19 cellular contexts compared by ENCODE assay signal in the genomic region with DNA sequence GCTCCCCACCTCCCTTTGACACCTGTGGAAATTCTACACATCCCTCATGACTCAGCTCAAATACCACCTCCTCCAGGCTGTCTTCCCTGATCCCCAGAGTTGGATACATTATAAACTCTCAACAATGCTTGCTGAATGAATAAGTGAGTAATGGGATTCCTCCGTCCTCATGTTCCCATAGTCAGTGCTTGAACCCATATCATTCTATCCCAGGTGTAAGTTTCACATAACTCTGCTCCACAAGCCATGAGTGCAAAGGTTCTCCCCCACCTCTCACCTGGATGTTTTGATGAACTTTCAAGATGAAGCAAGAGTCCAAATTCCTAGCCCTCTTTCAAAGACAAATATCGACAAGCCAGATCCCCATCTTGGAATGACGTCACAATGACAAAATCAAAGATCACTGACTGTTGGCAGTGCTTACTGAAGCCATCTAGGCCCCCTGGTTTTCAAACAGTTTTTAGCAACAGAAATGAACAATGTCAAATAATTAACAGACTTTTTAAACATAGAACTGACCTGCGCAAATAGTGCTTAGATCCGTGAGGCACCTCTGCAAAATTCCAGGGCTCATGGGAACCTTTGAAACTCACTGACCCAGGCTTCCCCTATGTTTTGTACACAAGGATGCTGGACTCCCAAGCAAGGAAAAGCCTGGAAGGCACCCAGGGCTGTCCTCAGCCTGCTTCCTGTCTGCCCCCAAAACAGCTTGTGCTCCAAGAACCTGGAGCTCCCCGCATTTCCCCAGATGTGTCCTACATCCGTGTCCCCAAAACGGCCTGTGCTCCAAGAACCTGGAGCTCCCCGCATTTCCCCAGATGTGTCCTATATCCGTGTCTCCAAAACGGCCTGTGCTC. TPM values are rescaled to one million over a fixed set of nuclear protein-coding genes. Genes with fewer than 3 reads are reported as not detected.
DNase-seq lines count a peak whose midpoint lies in the region; ATAC-seq, FAIRE-seq and TF ChIP-seq lines count a peak whose summit lies in the region.
"Had no signal": no experiment of that assay in that cellular context is flagged by ENCODE, and none has a peak within 500 bp of the region (broad histone marks: within the 10 kb centered on the region; RNA-seq: fewer than 3 reads in every experiment).

No MANE protein-coding gene starts in this region.

- H3K9ac ChIP-seq in SK-N-SH: no peak overlapping the region

- TF ChIP-seq RAD21 in A549 (conservative IDR thresholded peaks at IDR 0.05 in 1 of 2, IDR thresholded peaks at IDR 0.05 in 1 of 2): no peak
- no peak for TF ChIP-seq RAD21 in SK-N-SH (IDR thresholded peaks at IDR 0.05; ENCODE audit: low read length)

- 66% methylated on average over 10 of the region's 11 CpGs for WGBS in A549 (ENCODE audit: missing lambda C conversion rate)
- WGBS in right lobe of liver (ENCODE audit: insufficient coverage, low coverage, low lambda C conversion rate, missing lambda C conversion rate): 61% methylated on average over 10 of the region's 11 CpGs
- 64% methylated on average over 9 of the region's 11 CpGs for WGBS in SK-N-SH (ENCODE audit: low lambda C conversion rate)

- FAIRE-seq in A549 (lab: Jason Lieb, UNC): no peak
- FAIRE-seq: HTR-8/SVneo had no signal

- no peaks in the 10 kb centered on the region for H3K36me3 ChIP-seq in CD8-positive, alpha-beta T cell (ENCODE audit: insufficient read depth, low read length)
- H3K36me3 ChIP-seq in right lobe of liver (no peaks in the 10 kb centered on the region), left ventricle myocardium inferior (no peaks in the 10 kb centered on the region), SK-N-SH (replicated peaks in 1 of 2; ENCODE audit: control insufficient read depth in 1 of 2, insufficient read depth in 2 of 2, low read length in 1 of 2) (no peaks in the 10 kb centered on the region)
- H3K36me3 ChIP-seq: HAP-1 had no signal

- H3K9me3 ChIP-seq in A549 (no peaks in the 10 kb centered on the region), right lobe of liver (no peaks in the 10 kb centered on the region), left ventricle myocardium inferior (replicated peaks) (no peaks in the 10 kb centered on the region), SK-N-SH (no peaks in the 10 kb centered on the region)
- H3K9me3 ChIP-seq in CD8-positive, alpha-beta T cell (ENCODE audit: low read length): no peaks in the 10 kb centered on the region
- H3K9me3 ChIP-seq: HAP-1 had no signal

- H3K4me3 Mint-ChIP-seq in CD8-positive, alpha-beta T cell: no peak overlapping the region
- H3K4me3 Mint-ChIP-seq in dendritic cell treated with granulocyte-macrophage colony-stimulating factor and Interleukin-4, amounts not matched to agents 40 ng/mL and 50 ng/mL, for 4 days: no peak overlapping the region
- H3K4me3 Mint-ChIP-seq in HFFc6: no peak overlapping the region

- no peak overlapping the region for H3K4me3 ChIP-seq in A549
- H3K4me3 ChIP-seq in CD8-positive, alpha-beta T cell (ENCODE audit: low read depth, low read length): no peak overlapping the region
- no peak overlapping the region for H3K4me3 ChIP-seq in right lobe of liver
- H3K4me3 ChIP-seq in left ventricle myocardium inferior: no peak overlapping the region
- no peak overlapping the region for H3K4me3 ChIP-seq in SK-N-SH (ENCODE audit: low read depth in 2 of 2, low read length in 1 of 2)
- H3K4me3 ChIP-seq: HAP-1 had no signal

- H3K4me1 ChIP-seq in A549 (peaks cover 5% of the 10 kb centered on the region; the same call in 2 of the 3 replicates), right lobe of liver (peaks cover 2 to 53% (median 17%) of the 10 kb centered on the region in 4 donors), left ventricle myocardium inferior (peaks cover 43% of the 10 kb centered on the region), SK-N-SH (ENCODE audit: control insufficient read depth in 1 of 2, insufficient read depth in 2 of 2, low read depth in 1 of 2, low read length in 1 of 2) (peaks cover 0 to 11% of the 10 kb centered on the region in 2 experiments; a peak in 1 of 4 replicates)
- H3K4me1 ChIP-seq in CD8-positive, alpha-beta T cell (ENCODE audit: insufficient read depth, low read length): peaks cover 11% of the 10 kb centered on the region
- H3K4me1 ChIP-seq: HAP-1 had no signal

- H3K27me3 ChIP-seq in CD8-positive, alpha-beta T cell (ENCODE audit: insufficient read depth, low read length): no peaks in the 10 kb centered on the region
- H3K27me3 ChIP-seq in right lobe of liver (no peaks in the 10 kb centered on the region), left ventricle myocardium inferior (ENCODE audit: low read depth) (no peaks in the 10 kb centered on the region), SK-N-SH (ENCODE audit: insufficient read depth) (no peaks in the 10 kb centered on the region)

- H3K36me3 Mint-ChIP-seq in CD8-positive, alpha-beta T cell: peaks cover 2% of the 10 kb centered on the region
- peaks cover 59% of the 10 kb centered on the region for H3K36me3 Mint-ChIP-seq in dendritic cell treated with granulocyte-macrophage colony-stimulating factor and Interleukin-4, amounts not matched to agents 40 ng/mL and 50 ng/mL, for 4 days (ENCODE audit: low read depth)
- H3K36me3 Mint-ChIP-seq in HFFc6 (ENCODE audit: low read depth): no peaks in the 10 kb centered on the region
- H3K36me3 Mint-ChIP-seq: CD4-positive, CD25-positive, alpha-beta regulatory T cell had no signal

- H3K27ac ChIP-seq in A549 (no peak overlapping the region), right lobe of liver (peak overlapping the region in 2 of 3 donors; percentile 80 to 83), left ventricle myocardium inferior (replicated peaks) (no peak overlapping the region), SK-N-SH (ENCODE audit: low read depth in 2 of 2, low read length in 1 of 2) (no peak overlapping the region)
- no peak overlapping the region for H3K27ac ChIP-seq in CD8-positive, alpha-beta T cell (ENCODE audit: low read depth, low read length)

- H4K20me1 ChIP-seq in SK-N-SH (ENCODE audit: insufficient read depth): no peaks in the 10 kb centered on the region

- POLR2A ChIA-PET in A549 (lab: Yijun Ruan, JAX): no interaction called here
- POLR2A ChIA-PET in CD8-positive, alpha-beta T cell (lab: Charles Lee): no interaction called here
- POLR2A ChIA-PET in SK-N-SH (lab: Yijun Ruan, JAX): no interaction called here

- TF ChIP-seq EP300 in A549 (IDR thresholded peaks at IDR 0.05) (no peak), SK-N-SH (IDR thresholded peaks at IDR 0.05; ENCODE audit: borderline replicate concordance in 1 of 2, low read depth in 1 of 2, low read length in 1 of 2) (no peak)

- no peaks in the 10 kb centered on the region for H3K27me3 Mint-ChIP-seq in CD8-positive, alpha-beta T cell (ENCODE audit: low read depth)
- no peaks in the 10 kb centered on the region for H3K27me3 Mint-ChIP-seq in dendritic cell treated with granulocyte-macrophage colony-stimulating factor and Interleukin-4, amounts not matched to agents 40 ng/mL and 50 ng/mL, for 4 days
- H3K27me3 Mint-ChIP-seq in HFFc6 (ENCODE audit: insufficient read depth): peaks cover 11% of the 10 kb centered on the region
- H3K27me3 Mint-ChIP-seq: CD4-positive, CD25-positive, alpha-beta regulatory T cell had no signal

- CTCF ChIA-PET in A549 (lab: Yijun Ruan, JAX): interaction anchor here (1.1 to 5.7 kb wide), 5 partner anchors 10 to 485 kb away, joined by 3 to 55 read pairs (median 6); no protein-coding TSS in a partner anchor
- CTCF ChIA-PET in CD8-positive, alpha-beta T cell (lab: Charles Lee): interaction anchor here (0.7 to 1.1 kb wide), 4 partner anchors 18 to 521 kb away, joined by 3 to 4 read pairs (median 3); no protein-coding TSS in a partner anchor
- CTCF ChIA-PET in SK-N-SH (lab: Yijun Ruan, JAX): interaction anchor here (0.7 to 12.7 kb wide), 10 partner anchors 7 to 521 kb away, joined by 3 to 205 read pairs (median 10); no protein-coding TSS in a partner anchor

- TF ChIP-seq POLR2A in A549 (IDR thresholded peaks at IDR 0.05; ENCODE audit: low read length): no peak
- no peak for TF ChIP-seq POLR2A in right lobe of liver (IDR thresholded peaks at IDR 0.05)

- H3K9me3 Mint-ChIP-seq in CD8-positive, alpha-beta T cell: no peaks in the 10 kb centered on the region
- H3K9me3 Mint-ChIP-seq in dendritic cell treated with granulocyte-macrophage colony-stimulating factor and Interleukin-4, amounts not matched to agents 40 ng/mL and 50 ng/mL, for 4 days: no peaks in the 10 kb centered on the region
- no peaks in the 10 kb centered on the region for H3K9me3 Mint-ChIP-seq in HFFc6
- H3K9me3 Mint-ChIP-seq: CD4-positive, CD25-positive, alpha-beta regulatory T cell had no signal

- H3K79me2 ChIP-seq in SK-N-SH (ENCODE audit: insufficient read depth): no peaks in the 10 kb centered on the region

- H2AFZ ChIP-seq in SK-N-SH (ENCODE audit: low read depth): no peak overlapping the region

- H3K27ac Mint-ChIP-seq in CD8-positive, alpha-beta T cell: peak overlapping the region; percentile 2
- H3K27ac Mint-ChIP-seq in dendritic cell treated with granulocyte-macrophage colony-stimulating factor and Interleukin-4, amounts not matched to agents 40 ng/mL and 50 ng/mL, for 4 days: peak overlapping the region; percentile 96
- no peak overlapping the region for H3K27ac Mint-ChIP-seq in HFFc6

- H3K9me2 ChIP-seq in SK-N-SH: no peaks in the 10 kb centered on the region

- TF ChIP-seq CTCF in A549 (IDR thresholded peaks at IDR 0.05) (no peak), right lobe of liver (IDR thresholded peaks at IDR 0.05) (peak in 1 of 4 donors; percentile 33), left ventricle myocardium inferior (IDR thresholded peaks at IDR 0.05; ENCODE audit: borderline replicate concordance) (no peak), SK-N-SH (IDR thresholded peaks at IDR 0.05) (no peak), HFFc6 (IDR thresholded peaks at IDR 0.05) (no peak)
- TF ChIP-seq CTCF in CD8-positive, alpha-beta T cell (IDR thresholded peaks at IDR 0.05): no peak

- H3F3A ChIP-seq in SK-N-SH (replicated peaks; ENCODE audit: insufficient read depth): no peaks in the 10 kb centered on the region

- no peak for DNase-seq in A549 (ENCODE audit: low read depth in 1 of 2, low spot score in 1 of 2)
- DNase-seq in CD8-positive, alpha-beta T cell: no peak
- DNase-seq in right lobe of liver: peak in 1 of 3 donors; percentile 74
- no peak for DNase-seq in left ventricle myocardium inferior
- DNase-seq in SK-N-SH: no peak
- DNase-seq in HFFc6: no peak
- DNase-seq: CD4-positive, CD25-positive, alpha-beta regulatory T cell; KBM-7; NCI-H1417 treated with DMSO at 0.1 percent for 48 hours; NCI-H2029; NCI-H2171; NCI-H446; OCI-M1; SHP77 treated with DMSO at 0.1 percent for 48 hours had no signal

- no peak for ATAC-seq in A549
- ATAC-seq in CD8-positive, alpha-beta T cell: no peak
- ATAC-seq in right lobe of liver: peak; percentile 23 to 55 (median 30)
- no peak for ATAC-seq in GM21515 (IDR thresholded peaks at IDR 0.05; ENCODE audit: unreplicated experiment)

- intact Hi-C loops in CD8-positive, alpha-beta T cell (cut with DNase I, micrococcal nuclease): loop anchor here (5.0 to 10.0 kb wide), 5 partner anchors 80 to 520 kb away; a partner anchor contains a TSS
- intact Hi-C loops in dendritic cell treated with granulocyte-macrophage colony-stimulating factor and Interleukin-4, amounts not matched to agents 40 ng/mL and 50 ng/mL, for 4 days (cut with micrococcal nuclease): loop anchor here (5.0 to 10.0 kb wide), 3 partner anchors 92 to 315 kb away; no protein-coding TSS in a partner anchor
- intact Hi-C loops in right lobe of liver (cut with DNase I) (loop anchor here (5.0 to 10.0 kb wide), 2 partner anchors 250 to 252 kb away; no protein-coding TSS in a partner anchor), left ventricle myocardium inferior (cut with micrococcal nuclease) (loop anchor here (10.0 kb wide), 1 partner anchor 122 kb away; no protein-coding TSS in a partner anchor)

- peaks cover 12% of the 10 kb centered on the region for H3K4me1 Mint-ChIP-seq in CD8-positive, alpha-beta T cell (ENCODE audit: low read depth)
- H3K4me1 Mint-ChIP-seq in dendritic cell treated with granulocyte-macrophage colony-stimulating factor and Interleukin-4, amounts not matched to agents 40 ng/mL and 50 ng/mL, for 4 days (ENCODE audit: low read depth): peaks cover 70% of the 10 kb centered on the region
- peaks cover 18% of the 10 kb centered on the region for H3K4me1 Mint-ChIP-seq in HFFc6 (ENCODE audit: low read depth)

- H3K4me2 ChIP-seq in A549 (no peak overlapping the region), SK-N-SH (no peak overlapping the region)

RNA-seq across cellular contexts. Expression of a gene that starts 4.0 kb away (rescaled TPM):
- 0.61 and 0.70 TPM in 2 replicates for polyA plus RNA-seq in A549 (2011; rRNA removed)
- polyA plus RNA-seq in A549 (2012; cell fraction: cytosol; rRNA removed): 0.20 and 0.29 TPM in 2 replicates
- 0.46 and 0.64 TPM in 2 replicates for polyA plus RNA-seq in A549 (2012; cell fraction: nucleus; rRNA removed)
- polyA plus RNA-seq in A549 (2017; fragmentation: RNase III; extraction: RNeasy Plus Mini Kit Qiagen cat#74134 plus additional on column Dnase treatment): 0.62 to 1.0 TPM (median 0.76 TPM) in 3 replicates
- 0.54 and 1.7 TPM in 2 replicates for polyA minus RNA-seq in A549 (2011; rRNA and poly(A)+ RNA removed)
- 1 to 10 TPM; 1.1 to 1.8 TPM for total RNA-seq in CD8-positive, alpha-beta T cell
- total RNA-seq in right lobe of liver: 10 to 100 TPM; 16.1 to 25.0 (median 19.8) TPM
- 8.2 TPM for total RNA-seq in left ventricle myocardium inferior
- not detected in 2 replicates for polyA plus RNA-seq in SK-N-SH (2012; rRNA removed)
- polyA plus RNA-seq in SK-N-SH (2012; cell fraction: cytosol; rRNA removed): not detected in 2 replicates
- 0.02 and 0.04 TPM in 2 replicates for polyA plus RNA-seq in SK-N-SH (2012; cell fraction: nucleus; rRNA removed)
- total RNA-seq in HFFc6 (2021; fragmentation: NEBNext Ultra II Directional; extraction: Animal tissue kit (Norgen Biotek cat#: 25700)): 1 to 10 TPM; 1.3 to 2.0 (median 1.6) TPM
- total RNA-seq: RPMI7951 had no signal

Comparison
In these comparisons a context has a peak if more than half of its experiments do, and no peak if none do; other contexts are left out.
1. ATAC-seq: peak in right lobe of liver (4 of 4); none in A549 (0 of 2), CD8-positive, alpha-beta T cell (single experiment) and GM21515 (single experiment).
2. H3K27ac ChIP-seq: peak in right lobe of liver (2 of 3); none in A549 (0 of 2), CD8-positive, alpha-beta T cell (single experiment), left ventricle myocardium inferior (single experiment) and SK-N-SH (0 of 2).